14 cellular contexts compared by ENCODE assay signal in the genomic region with DNA sequence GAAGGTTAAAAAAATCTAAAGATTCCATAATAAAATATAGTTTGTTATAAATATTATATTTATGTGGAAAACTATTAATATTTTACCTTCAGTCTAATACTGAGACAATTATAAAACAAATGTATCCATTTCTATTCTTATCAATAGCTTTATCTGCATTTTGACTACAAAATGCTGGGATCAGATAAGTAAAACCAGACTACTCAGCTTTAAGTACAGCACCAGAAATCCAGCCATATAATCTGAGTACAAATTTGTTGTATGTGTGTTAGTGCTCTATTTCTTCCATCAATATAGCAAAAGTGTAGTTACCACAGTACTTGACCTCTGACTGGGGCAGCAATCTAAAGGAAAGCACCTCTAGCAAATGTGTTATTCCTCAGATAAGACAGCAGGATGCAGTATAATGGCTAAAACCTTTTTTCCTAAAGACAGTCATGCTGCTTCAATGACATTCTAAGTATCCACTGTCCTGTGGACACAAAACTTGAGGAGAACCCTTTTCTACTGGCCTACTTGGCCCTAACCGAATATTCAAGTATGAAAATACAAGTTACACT.
DNase-seq lines count a peak whose midpoint lies in the region; ATAC-seq and TF ChIP-seq lines count a peak whose summit lies in the region.
"Had no signal": no experiment of that assay in that cellular context is flagged by ENCODE, and none has a peak within 500 bp of the region (broad histone marks: within the 10 kb centered on the region; RNA-seq: fewer than 3 reads in every experiment).

No MANE protein-coding gene starts in this region.

- no peak overlapping the region for H3K4me2 ChIP-seq in Karpas-422 (ENCODE audit: low read depth, low read length, poor library complexity, severe bottlenecking)

- ATAC-seq in activated T-helper 17 cell treated with anti-CD3 and anti-CD28 coated beads, Interleukin-2, amount 50 U/mL, for 72 hours (replicated peaks), result no peak
- ATAC-seq: T-cell had no signal

- no peaks in the 10 kb centered on the region for H3K27me3 Mint-ChIP-seq in Caco-2 (ENCODE audit: insufficient read depth, unreplicated experiment)
- H3K27me3 Mint-ChIP-seq in activated CD4-positive, alpha-beta T cell treated with anti-CD3 and anti-CD28 coated beads, Interleukin-2, amount 10 ng/mL, durations not matched to agents 7 days and 5 days, result no peaks in the 10 kb centered on the region
- H3K27me3 Mint-ChIP-seq in activated T-helper 17 cell treated with anti-CD3 and anti-CD28 coated beads, Interleukin-2, amount 50 U/mL, for 72 hours, result no peaks in the 10 kb centered on the region
- H3K27me3 Mint-ChIP-seq: central memory CD8-positive, alpha-beta T cell; stimulated activated naive CD8-positive, alpha-beta T cell treated with anti-CD3 and anti-CD28 coated beads, Interleukin-15, Interleukin-2, amounts not matched to agents 100 ng/mL and 50 ng/mL, for 24 hours; T-cell had no signal

- H3K36me3 Mint-ChIP-seq in Caco-2 (ENCODE audit: insufficient read depth, unreplicated experiment), result peaks cover 10% of the 10 kb centered on the region
- H3K36me3 Mint-ChIP-seq in activated CD4-positive, alpha-beta T cell treated with anti-CD3 and anti-CD28 coated beads, Interleukin-2, amount 10 ng/mL, durations not matched to agents 7 days and 5 days (ENCODE audit: low read depth), result peaks cover 21% of the 10 kb centered on the region
- peaks cover 6% of the 10 kb centered on the region for H3K36me3 Mint-ChIP-seq in activated T-helper 17 cell treated with anti-CD3 and anti-CD28 coated beads, Interleukin-2, amount 50 U/mL, for 72 hours (ENCODE audit: low read depth)

- peak; percentile 32 to 43 for TF ChIP-seq CTCF in Caco-2 (IDR thresholded peaks at IDR 0.05; ENCODE audit: insufficient read depth in 1 of 2, low read depth in 1 of 2, low read length in 1 of 2, severe bottlenecking in 1 of 2, unreplicated experiment in 1 of 2)
- peak; percentile 22 for TF ChIP-seq CTCF in fibroblast of villous mesenchyme (IDR thresholded peaks at IDR 0.05; ENCODE audit: insufficient read depth, low read depth, low read length)

- POLR2A ChIA-PET in Caco-2 (lab: Charles Lee), result no interaction called here
- POLR2A ChIA-PET in HEK293T (lab: Yijun Ruan, JAX), result no interaction called here
- POLR2A ChIA-PET in activated CD4-positive, alpha-beta T cell treated with anti-CD3 and anti-CD28 coated beads, Interleukin-2, amount 10 ng/mL, durations not matched to agents 7 days and 5 days (lab: Charles Lee), result no interaction called here

- H3K9ac ChIP-seq in Karpas-422 (ENCODE audit: low read length), result no peak overlapping the region

- H3K79me2 ChIP-seq in Karpas-422 (ENCODE audit: low read length), result peaks cover 93% of the 10 kb centered on the region

- H3K27ac Mint-ChIP-seq in Caco-2 (ENCODE audit: unreplicated experiment), result no peak overlapping the region
- no peak overlapping the region for H3K27ac Mint-ChIP-seq in activated CD4-positive, alpha-beta T cell treated with anti-CD3 and anti-CD28 coated beads, Interleukin-2, amount 10 ng/mL, durations not matched to agents 7 days and 5 days
- no peak overlapping the region for H3K27ac Mint-ChIP-seq in activated T-helper 17 cell treated with anti-CD3 and anti-CD28 coated beads, Interleukin-2, amount 50 U/mL, for 72 hours
- H3K27ac Mint-ChIP-seq: stimulated activated naive CD8-positive, alpha-beta T cell treated with anti-CD3 and anti-CD28 coated beads, Interleukin-15, Interleukin-2, amounts not matched to agents 100 ng/mL and 50 ng/mL, for 24 hours; T-cell had no signal

- H3K4me3 Mint-ChIP-seq in Caco-2 (ENCODE audit: unreplicated experiment), result no peak overlapping the region
- no peak overlapping the region for H3K4me3 Mint-ChIP-seq in activated CD4-positive, alpha-beta T cell treated with anti-CD3 and anti-CD28 coated beads, Interleukin-2, amount 10 ng/mL, durations not matched to agents 7 days and 5 days
- H3K4me3 Mint-ChIP-seq in activated T-helper 17 cell treated with anti-CD3 and anti-CD28 coated beads, Interleukin-2, amount 50 U/mL, for 72 hours, result no peak overlapping the region
- H3K4me3 Mint-ChIP-seq: central memory CD8-positive, alpha-beta T cell; stimulated activated naive CD8-positive, alpha-beta T cell treated with anti-CD3 and anti-CD28 coated beads, Interleukin-15, Interleukin-2, amounts not matched to agents 100 ng/mL and 50 ng/mL, for 24 hours; T-cell had no signal

- H3K9me3 ChIP-seq in Caco-2 (no peaks in the 10 kb centered on the region), Karpas-422 (ENCODE audit: low read length) (peaks cover 5% of the 10 kb centered on the region; the same call in 1 of the 2 replicates)

- H3K4me3 ChIP-seq in Caco-2 (ENCODE audit: low read depth, low read length) (no peak overlapping the region), fibroblast of villous mesenchyme (ENCODE audit: low read depth, low read length) (no peak overlapping the region), Karpas-422 (ENCODE audit: low read length) (no peak overlapping the region)
- H3K4me3 ChIP-seq: HAP-1 had no signal

- no peaks in the 10 kb centered on the region for H3K9me2 ChIP-seq in Karpas-422 (replicated peaks; ENCODE audit: insufficient read depth, low read length)

- H3K27me3 ChIP-seq in Caco-2 (replicated peaks; ENCODE audit: control insufficient read depth, insufficient read depth, low read length) (no peaks in the 10 kb centered on the region), Karpas-422 (ENCODE audit: low read length) (no peaks in the 10 kb centered on the region)

- CTCF ChIA-PET in Caco-2 (lab: Charles Lee) (interaction anchor here (1.2 kb wide), 1 partner anchor 161 kb away, joined by 4 read pairs; no protein-coding TSS in a partner anchor), HEK293T (lab: Yijun Ruan, JAX) (no interaction called here)
- CTCF ChIA-PET in activated CD4-positive, alpha-beta T cell treated with anti-CD3 and anti-CD28 coated beads, Interleukin-2, amount 10 ng/mL, durations not matched to agents 7 days and 5 days (lab: Charles Lee), result no interaction called here

- H3K4me1 Mint-ChIP-seq in Caco-2 (ENCODE audit: low read depth, unreplicated experiment), result peaks cover 20% of the 10 kb centered on the region
- no peaks in the 10 kb centered on the region for H3K4me1 Mint-ChIP-seq in activated CD4-positive, alpha-beta T cell treated with anti-CD3 and anti-CD28 coated beads, Interleukin-2, amount 10 ng/mL, durations not matched to agents 7 days and 5 days
- no peaks in the 10 kb centered on the region for H3K4me1 Mint-ChIP-seq in activated T-helper 17 cell treated with anti-CD3 and anti-CD28 coated beads, Interleukin-2, amount 50 U/mL, for 72 hours

- peak in 1 of 2 experiments; percentile 20 for DNase-seq in Caco-2
- peak; percentile 18 for DNase-seq in HEK293T (ENCODE audit: extremely low spot score)
- DNase-seq in SW480 (ENCODE audit: low spot score), result peak; percentile 20
- DNase-seq in fibroblast of villous mesenchyme (ENCODE audit: low read depth), result no peak
- DNase-seq in T-helper 2 cell, result no peak
- DNase-seq in activated CD4-positive, alpha-beta T cell treated with anti-CD3 and anti-CD28 coated beads, Interleukin-2, amount 10 ng/mL, durations not matched to agents 7 days and 5 days, result no peak
- DNase-seq in Karpas-422, result no peak
- DNase-seq: activated T-cell treated with anti-CD3 and anti-CD28 coated beads for 4 hours, NCI-H2171, T-cell had no signal

- H4K20me1 ChIP-seq in Karpas-422 (ENCODE audit: insufficient read depth, low read depth, low read length), result no peaks in the 10 kb centered on the region

- no peaks in the 10 kb centered on the region for H3K36me3 ChIP-seq in Caco-2 (ENCODE audit: control insufficient read depth, insufficient read depth, low read length)
- peaks cover 16% of the 10 kb centered on the region; the same call in 1 of the 2 replicates for H3K36me3 ChIP-seq in Karpas-422 (ENCODE audit: insufficient read depth, low read length)

- no peak overlapping the region for H3K27ac ChIP-seq in Karpas-422 (ENCODE audit: low read length)

- intact Hi-C loops in Caco-2 (cut with micrococcal nuclease; ENCODE audit: unreplicated experiment), result loop anchor here (5.0 kb wide), 1 partner anchor 67 kb away; a partner anchor contains a TSS

- no peak overlapping the region for H2AFZ ChIP-seq in Karpas-422 (ENCODE audit: low read length)

- H3K4me1 ChIP-seq in Caco-2, result peaks cover 9% of the 10 kb centered on the region; the same call in 1 of the 2 replicates
- peaks cover 15% of the 10 kb centered on the region for H3K4me1 ChIP-seq in Karpas-422 (ENCODE audit: low read length)

- peaks cover 10% of the 10 kb centered on the region for H3K9me3 Mint-ChIP-seq in Caco-2 (ENCODE audit: unreplicated experiment)
- peaks cover 7% of the 10 kb centered on the region for H3K9me3 Mint-ChIP-seq in activated CD4-positive, alpha-beta T cell treated with anti-CD3 and anti-CD28 coated beads, Interleukin-2, amount 10 ng/mL, durations not matched to agents 7 days and 5 days
- H3K9me3 Mint-ChIP-seq in activated T-helper 17 cell treated with anti-CD3 and anti-CD28 coated beads, Interleukin-2, amount 50 U/mL, for 72 hours, result no peaks in the 10 kb centered on the region

- BruUV-seq in Caco-2 (replicated peaks; lab: Mats Ljungman, UMichigan), result no TSS peak

TF ChIP-seq in HEK293T, 16 proteins besides CTCF, POLR2A, EP300 and RAD21:
- TF ChIP-seq, protein P1, sequence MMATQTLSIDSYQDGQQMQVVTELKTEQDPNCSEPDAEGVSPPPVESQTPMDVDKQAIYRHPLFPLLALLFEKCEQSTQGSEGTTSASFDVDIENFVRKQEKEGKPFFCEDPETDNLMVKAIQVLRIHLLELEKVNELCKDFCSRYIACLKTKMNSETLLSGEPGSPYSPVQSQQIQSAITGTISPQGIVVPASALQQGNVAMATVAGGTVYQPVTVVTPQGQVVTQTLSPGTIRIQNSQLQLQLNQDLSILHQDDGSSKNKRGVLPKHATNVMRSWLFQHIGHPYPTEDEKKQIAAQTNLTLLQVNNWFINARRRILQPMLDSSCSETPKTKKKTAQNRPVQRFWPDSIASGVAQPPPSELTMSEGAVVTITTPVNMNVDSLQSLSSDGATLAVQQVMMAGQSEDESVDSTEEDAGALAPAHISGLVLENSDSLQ (IDR thresholded peaks at IDR 0.05), result peak; percentile 43; the same call in 1 of the 2 replicates
- TF ChIP-seq LEF1 (IDR thresholded peaks at IDR 0.05; ENCODE audit: borderline replicate concordance) (no peak), ZNF384 (IDR thresholded peaks at IDR 0.05) (no peak)

Comparison
In these comparisons a context has a peak if more than half of its experiments do, and no peak if none do; other contexts are left out.
1. DNase-seq: peak in HEK293T (single experiment) and SW480 (single experiment); none in fibroblast of villous mesenchyme (single experiment), T-helper 2 cell (0 of 5), activated CD4-positive, alpha-beta T cell treated with anti-CD3 and anti-CD28 coated beads, Interleukin-2, amount 10 ng/mL, durations not matched to agents 7 days and 5 days (single experiment) and Karpas-422 (single experiment).